ENCODE assay signal across 8 cellular contexts in the genomic region with DNA sequence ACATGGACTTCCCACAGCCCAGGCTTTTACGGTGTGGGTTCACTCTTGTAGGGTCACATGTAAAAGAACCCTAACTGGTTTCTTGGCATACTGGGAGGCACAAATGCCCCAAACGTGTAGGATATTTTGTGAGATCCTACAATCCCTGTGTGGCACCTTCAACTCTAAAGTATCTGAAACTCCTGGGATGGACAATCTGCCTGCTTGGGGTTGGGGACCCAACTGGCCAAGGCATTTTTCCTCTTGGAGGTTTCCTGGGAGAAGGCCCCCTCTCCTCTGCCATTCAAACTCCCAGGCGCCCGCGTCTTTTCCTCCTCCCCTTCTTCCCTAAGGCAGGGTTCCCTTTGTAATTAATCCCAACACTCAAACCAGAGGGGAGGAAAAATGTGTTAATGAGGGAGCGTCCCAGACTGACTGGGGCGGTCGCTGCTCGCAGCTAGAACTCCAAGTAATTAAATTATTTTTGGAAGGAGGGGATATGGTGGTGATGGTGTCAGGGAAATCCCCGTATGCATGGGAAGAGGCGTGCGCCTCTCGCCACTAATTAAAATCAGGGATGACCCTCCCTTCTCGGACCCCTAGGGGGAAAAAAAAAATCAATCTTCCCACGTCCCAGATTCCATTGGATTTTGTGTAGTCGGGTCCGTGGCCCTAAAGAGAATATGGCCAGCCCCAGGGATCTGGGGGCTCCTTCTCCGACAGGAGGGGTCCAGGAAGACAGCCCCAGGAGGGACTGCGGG. TPM values are rescaled to one million over a fixed set of nuclear protein-coding genes. Genes with fewer than 3 reads are reported as not detected.
DNase-seq lines count a peak whose midpoint lies in the region; ATAC-seq and TF ChIP-seq lines count a peak whose summit lies in the region.

No MANE protein-coding gene starts in this region.

- peak overlapping the region; percentile 53 for H2BK12ac ChIP-seq in trophoblast cell (ENCODE audit: low read length)

- H3K4me1 Mint-ChIP-seq in CD8-positive, alpha-beta T cell (ENCODE audit: low read depth), result peaks cover 10% of the 10 kb centered on the region

- POLR2A ChIA-PET in CD8-positive, alpha-beta T cell (lab: Charles Lee), result no interaction called here

- H3K4me2 ChIP-seq in trophoblast cell (ENCODE audit: low read length), result peak overlapping the region; percentile 79

- in situ Hi-C loops in KBM-7 (cut with MboI; ENCODE audit: low pct_unique_long_range_greater_than_20kb, low sequenced_read_pairs), result no loop called here

- H3K4me1 ChIP-seq in CD8-positive, alpha-beta T cell (ENCODE audit: insufficient read depth, low read length), result peaks cover 13% of the 10 kb centered on the region
- peaks cover 2% of the 10 kb centered on the region for H3K4me1 ChIP-seq in SJCRH30
- H3K4me1 ChIP-seq in trophoblast cell (ENCODE audit: control insufficient read depth in 1 of 2, insufficient read depth in 2 of 2, low read length in 2 of 2), result peaks cover 12 to 32% of the 10 kb centered on the region in 2 experiments

- H3K23ac ChIP-seq in trophoblast cell (ENCODE audit: low read length), result no peak overlapping the region

- H3K4me3 ChIP-seq in CD8-positive, alpha-beta T cell (ENCODE audit: low read depth, low read length), result peak overlapping the region; percentile 31
- peak overlapping the region; percentile 92 for H3K4me3 ChIP-seq in SJCRH30
- H3K4me3 ChIP-seq in fibroblast of villous mesenchyme (ENCODE audit: low read depth, low read length), result peak overlapping the region; percentile 41
- H3K4me3 ChIP-seq in trophoblast cell (ENCODE audit: low read depth, low read length), result peak overlapping the region; percentile 66
- peak overlapping the region in 1 of 2 donors; percentile 41 for H3K4me3 ChIP-seq in foreskin fibroblast (ENCODE audit: low read depth in 1 of 2, low read length in 2 of 2)

- no CpG with 5 or more reads among the region's 19 CpGs for WGBS in trophoblast cell (ENCODE audit: extremely low coverage, insufficient coverage, insufficient read length)

- H3K27me3 ChIP-seq in CD8-positive, alpha-beta T cell (ENCODE audit: insufficient read depth, low read length), result no peaks in the 10 kb centered on the region
- no peaks in the 10 kb centered on the region for H3K27me3 ChIP-seq in SJCRH30
- H3K27me3 ChIP-seq in trophoblast cell (ENCODE audit: insufficient read depth, low read length), result no peaks in the 10 kb centered on the region

- no peak for TF ChIP-seq CTCF in CD8-positive, alpha-beta T cell (IDR thresholded peaks at IDR 0.05)
- TF ChIP-seq CTCF in fibroblast of villous mesenchyme (IDR thresholded peaks at IDR 0.05; ENCODE audit: insufficient read depth, low read depth, low read length), result no peak
- TF ChIP-seq CTCF in foreskin fibroblast (IDR thresholded peaks at IDR 0.05; ENCODE audit: low read depth, low read length), result no peak

- peak overlapping the region; percentile 94 for H2BK120ac ChIP-seq in trophoblast cell (ENCODE audit: insufficient read depth, low read length, poor library complexity)

- intact Hi-C loops in CD8-positive, alpha-beta T cell (cut with DNase I, micrococcal nuclease), result no loop called here

- H4K12ac ChIP-seq in trophoblast cell (ENCODE audit: low read depth, low read length), result peak overlapping the region; percentile 96

- H3K4ac ChIP-seq in trophoblast cell (ENCODE audit: low read depth, low read length), result peak overlapping the region; percentile 71

- H4K91ac ChIP-seq in trophoblast cell (ENCODE audit: low read depth, low read length), result peak overlapping the region; percentile 96

- DNase-seq in CD8-positive, alpha-beta T cell, result no peak
- no peak for DNase-seq in SJCRH30
- DNase-seq in fibroblast of villous mesenchyme (ENCODE audit: low read depth), result no peak
- no peak for DNase-seq in trophoblast cell
- no peak for DNase-seq in KBM-7
- DNase-seq in OCI-M2 (lab: John Stamatoyannopoulos, UW; ENCODE audit: unreplicated experiment), result no peak
- DNase-seq in foreskin fibroblast, result no peak

- H3K9ac ChIP-seq in trophoblast cell (ENCODE audit: low read length), result peak overlapping the region; percentile 67

- CTCF ChIA-PET in CD8-positive, alpha-beta T cell (lab: Charles Lee), result no interaction called here

- peak overlapping the region; percentile 95 for H3K18ac ChIP-seq in trophoblast cell (ENCODE audit: low read length)

- peak overlapping the region; percentile 95 for H2AFZ ChIP-seq in trophoblast cell (ENCODE audit: insufficient read depth, low read length, poor library complexity)

- peak overlapping the region; percentile 30 for H3K4me3 Mint-ChIP-seq in CD8-positive, alpha-beta T cell

- peaks cover 13% of the 10 kb centered on the region for H3K79me1 ChIP-seq in trophoblast cell (ENCODE audit: low read length)

- peak overlapping the region; percentile 98 for H3K14ac ChIP-seq in trophoblast cell (ENCODE audit: low read length)

- H3K9me3 ChIP-seq in CD8-positive, alpha-beta T cell (ENCODE audit: low read length), result no peaks in the 10 kb centered on the region
- H3K9me3 ChIP-seq in SJCRH30 (replicated peaks) (no peaks in the 10 kb centered on the region), trophoblast cell (ENCODE audit: insufficient read depth, low read depth, low read length) (no peaks in the 10 kb centered on the region)

- H3K27ac ChIP-seq in CD8-positive, alpha-beta T cell (ENCODE audit: low read depth, low read length), result no peak overlapping the region
- H3K27ac ChIP-seq in SJCRH30 (peak overlapping the region; percentile 67), trophoblast cell (ENCODE audit: low read depth, low read length) (no peak overlapping the region)

- no peaks in the 10 kb centered on the region for H3K9me3 Mint-ChIP-seq in CD8-positive, alpha-beta T cell

- H3K27ac Mint-ChIP-seq in CD8-positive, alpha-beta T cell, result no peak overlapping the region

- peaks cover 15% of the 10 kb centered on the region for H3K27me3 Mint-ChIP-seq in CD8-positive, alpha-beta T cell (ENCODE audit: low read depth)

- peak overlapping the region; percentile 76 for H2BK5ac ChIP-seq in trophoblast cell (ENCODE audit: low read depth, low read length, poor library complexity)

- no peak overlapping the region for H2AK5ac ChIP-seq in trophoblast cell (ENCODE audit: low read length)

- H3K36me3 Mint-ChIP-seq in CD8-positive, alpha-beta T cell, result no peaks in the 10 kb centered on the region

- peak overlapping the region; percentile 96 for H4K8ac ChIP-seq in trophoblast cell (ENCODE audit: low read depth, low read length)

- ATAC-seq in CD8-positive, alpha-beta T cell, result no peak
- ATAC-seq in GM18511 (IDR thresholded peaks at IDR 0.05; ENCODE audit: unreplicated experiment), result no peak

- peaks cover 8% of the 10 kb centered on the region for H3K79me2 ChIP-seq in trophoblast cell (ENCODE audit: control insufficient read depth, insufficient read depth, low read length, poor library complexity)

- no peaks in the 10 kb centered on the region for H3K36me3 ChIP-seq in CD8-positive, alpha-beta T cell (ENCODE audit: insufficient read depth, low read length)
- H3K36me3 ChIP-seq in SJCRH30, result no peaks in the 10 kb centered on the region
- H3K36me3 ChIP-seq in trophoblast cell (ENCODE audit: control insufficient read depth in 1 of 2, insufficient read depth in 2 of 2, low read length in 2 of 2), result no peaks in the 10 kb centered on the region

RNA-seq across cellular contexts. Expression of gene VANGL2, which starts 0.7 kb away (rescaled TPM):
- not detected for total RNA-seq in CD8-positive, alpha-beta T cell
- total RNA-seq in SJCRH30 (2014; rRNA removed; shearing (Covaris generic)), result 11.1 and 12.8 TPM in 2 replicates
- total RNA-seq in fibroblast of villous mesenchyme, result not detected in 2 replicates
- polyA plus RNA-seq in trophoblast cell (2013), result 22.6 and 23.1 TPM in 2 replicates

RNA-seq across cellular contexts. Expression of gene NHLH1, which starts 32.8 kb away (rescaled TPM):
- under 1 TPM in 1 of 2 experiments, not detected in 1; 0.24 TPM for total RNA-seq in CD8-positive, alpha-beta T cell
- total RNA-seq in SJCRH30 (2014; rRNA removed; shearing (Covaris generic)), result 1.4 and 2.2 TPM in 2 replicates
- total RNA-seq in fibroblast of villous mesenchyme, result under 0.01 TPM in 1 of 2 replicates, not detected in the other
- polyA plus RNA-seq in trophoblast cell (2013), result 0.51 and 0.62 TPM in 2 replicates

RNA-seq across cellular contexts. Expression of gene NCSTN, which starts 56.5 kb away (rescaled TPM):
- total RNA-seq in CD8-positive, alpha-beta T cell, result 10 to 100 TPM; 55.6 to 58.4 TPM
- 49.3 and 56.9 TPM in 2 replicates for total RNA-seq in SJCRH30 (2014; rRNA removed; shearing (Covaris generic))
- total RNA-seq in fibroblast of villous mesenchyme, result 109 and 165 TPM in 2 replicates
- 106 and 117 TPM in 2 replicates for polyA plus RNA-seq in trophoblast cell (2013)

RNA-seq across cellular contexts. Expression of gene COPA, which starts 56.7 kb away (rescaled TPM):
- total RNA-seq in CD8-positive, alpha-beta T cell, result 100 to 1,000 TPM; 116 to 126 TPM
- 107 TPM in 2 replicates for total RNA-seq in SJCRH30 (2014; rRNA removed; shearing (Covaris generic))
- total RNA-seq in fibroblast of villous mesenchyme, result 295 and 322 TPM in 2 replicates
- 176 and 178 TPM in 2 replicates for polyA plus RNA-seq in trophoblast cell (2013)

Comparison
In these comparisons a context has a peak if more than half of its experiments do, and no peak if none do; other contexts are left out.
1. RNA of gene VANGL2, which starts 0.7 kb away (total RNA-seq): 11.1 to 12.8 TPM in SJCRH30; not detected in CD8-positive, alpha-beta T cell and not detected in fibroblast of villous mesenchyme; every median in the first group is over 10 times any median in the second.